8 cellular contexts compared by ENCODE assay signal in the genomic region with DNA sequence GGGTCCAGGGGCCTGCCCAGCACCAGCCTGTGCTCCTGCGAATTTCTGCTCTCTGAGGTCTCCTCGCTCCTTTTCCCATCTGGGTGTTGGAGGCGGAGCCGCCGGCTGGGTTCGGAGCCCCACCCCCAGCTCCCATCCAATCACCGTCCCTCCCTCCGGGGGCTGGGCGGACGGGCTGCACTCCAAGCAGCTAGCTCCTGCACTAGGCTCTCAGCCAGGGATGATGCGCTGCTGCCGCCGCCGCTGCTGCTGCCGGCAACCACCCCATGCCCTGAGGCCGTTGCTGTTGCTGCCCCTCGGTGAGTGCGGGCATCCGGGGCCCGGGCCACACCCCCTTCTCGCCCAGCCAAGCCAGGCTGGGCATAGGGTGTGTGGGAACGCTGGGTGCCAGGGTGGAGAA. TPM values are rescaled to one million over a fixed set of nuclear protein-coding genes. Genes with fewer than 3 reads are reported as not detected.
DNase-seq lines count a peak whose midpoint lies in the region; ATAC-seq, FAIRE-seq and TF ChIP-seq lines count a peak whose summit lies in the region.

Gene NRN1L, plus strand, starts transcription at position 202 of the 400 bp plus-strand sequence. Its CDS starts 19 bp downstream, at position 221.

- DNase-seq in AG10803 (ENCODE audit: low read depth) (peak; percentile 87), NCI-H2081 (lab: John Stamatoyannopoulos, UW) (peak; percentile 70 to 79), cerebellum (ENCODE audit: low spot score) (peak; percentile 89), keratinocyte (ENCODE audit: low read depth, low spot score) (peak; percentile 69), substantia nigra (lab: John Stamatoyannopoulos, UW) (peak; percentile 39 to 96 (median 82))

- dilution Hi-C loops in keratinocyte (cut with MboI; ENCODE audit: extremely low pct_ligation_motif_present, low sequenced_read_pairs) = no loop called here

- peaks cover 15% of the 10 kb centered on the region for H4K20me1 ChIP-seq in keratinocyte (ENCODE audit: control insufficient read depth, extremely low read depth, insufficient read depth, low read length)

- H3K36me3 ChIP-seq in keratinocyte (ENCODE audit: control insufficient read depth in 2 of 2, extremely low read depth in 1 of 2, insufficient read depth in 2 of 2, low read length in 2 of 2) = peaks cover 34 to 38% of the 10 kb centered on the region in 2 experiments

- no peak within 1 kb of the TSS for H3K9ac ChIP-seq in keratinocyte (ENCODE audit: control insufficient read depth, extremely low read depth, insufficient read depth, low read length)

- ATAC-seq in HG03439 (IDR thresholded peaks at IDR 0.05; ENCODE audit: unreplicated experiment) (no peak), GM21717 (IDR thresholded peaks at IDR 0.05; ENCODE audit: unreplicated experiment) (no peak), HG02642 (IDR thresholded peaks at IDR 0.05; ENCODE audit: poor library complexity, unreplicated experiment) (no peak)

- H3K4me3 ChIP-seq in AG10803 (ENCODE audit: low read length) = no peak within 1 kb of the TSS
- H3K4me3 ChIP-seq in keratinocyte (ENCODE audit: control insufficient read depth in 2 of 3, extremely low read depth in 1 of 3, insufficient read depth in 2 of 3, low read depth in 1 of 3, low read length in 3 of 3) = no peak within 1 kb of the TSS

- H3K4me2 ChIP-seq in keratinocyte (ENCODE audit: control insufficient read depth, extremely low read depth, insufficient read depth, low read depth, low read length) = peak within 1 kb of the TSS; percentile 33

- no peaks in the 10 kb centered on the region for H3K27me3 ChIP-seq in keratinocyte (ENCODE audit: control insufficient read depth, extremely low read depth, insufficient read depth, low read length)

- H3K9me1 ChIP-seq in keratinocyte (ENCODE audit: control insufficient read depth, extremely low read depth, insufficient read depth, low read length) = no peaks in the 10 kb centered on the region

- peak within 1 kb of the TSS; percentile 1 for H3K27ac ChIP-seq in keratinocyte (ENCODE audit: control insufficient read depth, insufficient read depth, low read length)
- peak within 1 kb of the TSS; percentile 87 for H3K27ac ChIP-seq in substantia nigra (ENCODE audit: low read depth, low read length, poor library complexity, severe bottlenecking)

- no peak within 1 kb of the TSS for H2AFZ ChIP-seq in keratinocyte (ENCODE audit: control insufficient read depth, low read length)

- no peaks in the 10 kb centered on the region for H3K79me2 ChIP-seq in keratinocyte (ENCODE audit: control insufficient read depth, insufficient read depth, low read length)

- H3K9me3 ChIP-seq in keratinocyte (ENCODE audit: control insufficient read depth, low read depth, low read length) = no peaks in the 10 kb centered on the region

- TF ChIP-seq CTCF in AG10803 (conservative IDR thresholded peaks at IDR 0.05; ENCODE audit: low read length) (no peak), keratinocyte (optimal IDR thresholded peaks at IDR 0.05 in 1 of 3, IDR thresholded peaks at IDR 0.05 in 1 of 3, conservative IDR thresholded peaks at IDR 0.05 in 1 of 3; ENCODE audit: extremely low read depth in 1 of 3, insufficient read depth in 2 of 3, low read length in 3 of 3) (no peak)

- H3K4me1 ChIP-seq in keratinocyte (ENCODE audit: control insufficient read depth, extremely low read depth, insufficient read depth, low read length) = peaks cover 4% of the 10 kb centered on the region

- FAIRE-seq in keratinocyte (lab: Jason Lieb, UNC) = peak; percentile 78

RNA-seq across cellular contexts. Expression of gene NRN1L, which starts in this region (rescaled TPM):
- not detected for total RNA-seq in cerebellum
- polyA plus RNA-seq in keratinocyte = not detected in 3 replicates
- polyA plus RNA-seq in keratinocyte (2011; ENCODE audit: low read depth) = not detected
- not detected in 2 replicates for polyA plus RNA-seq in keratinocyte (2011; cell fraction: cytosol; rRNA removed)
- polyA plus RNA-seq in keratinocyte (2011; cell fraction: nucleus; rRNA removed) = 0.51 and 0.53 TPM in 2 replicates
- polyA plus RNA-seq in keratinocyte (2012; ENCODE audit: low replicate concordance) = 0.75 TPM in 1 of 2 replicates, not detected in the other
- not detected in 3 replicates for polyA minus RNA-seq in keratinocyte
- polyA minus RNA-seq in keratinocyte (2011; cell fraction: cytosol; rRNA and poly(A)+ RNA removed) = not detected
- polyA minus RNA-seq in keratinocyte (2011; cell fraction: nucleus; rRNA and poly(A)+ RNA removed) = not detected in 2 replicates

Comparison
In these comparisons a context has a peak if more than half of its experiments do, and no peak if none do; other contexts are left out.
1. Peak in DNase-seq in cerebellum; RNA of the gene not detected or under 1 TPM.
2. Peak in DNase-seq, H3K27ac ChIP-seq and H3K4me2 ChIP-seq in keratinocyte; RNA of the gene not detected or under 1 TPM.